1 cellular context compared by ENCODE assay signal in genomic region chr6:67887747-67888545, GRCh38.
TF ChIP-seq lines count a peak whose summit lies in the region.

No MANE protein-coding gene starts in this region.

TF ChIP-seq in K562, 482 proteins besides CTCF, POLR2A, EP300 and RAD21 (continued from another document and continues in another):
- TF ChIP-seq RERE (CRISPR knock-in tag; IDR thresholded peaks at IDR 0.05; ENCODE audit: borderline replicate concordance) (no peak), ZBTB33 (CRISPR knock-in tag; IDR thresholded peaks at IDR 0.05) (no peak), AFF1 (IDR thresholded peaks at IDR 0.05; ENCODE audit: low read depth in 1 of 2, partially characterized antibody in 2 of 2) (peak; percentile 86 to 96), RBM14 (IDR thresholded peaks at IDR 0.05; ENCODE audit: borderline replicate concordance, insufficient read depth, low read depth, low read length) (no peak), EHMT2 (IDR thresholded peaks at IDR 0.05) (0 out of 2 replicates have a peak, but pooled peaks have one; percentile 11), LARP7 (IDR thresholded peaks at IDR 0.05) (peak; percentile 86), ZZZ3 (IDR thresholded peaks at IDR 0.05) (0 out of 2 replicates have a peak, but pooled peaks have one; percentile 54), MTA3 (IDR thresholded peaks at IDR 0.05; ENCODE audit: borderline replicate concordance) (no peak), L3MBTL2 (IDR thresholded peaks at IDR 0.05) (no peak), RFX7 (CRISPR knock-in tag; IDR thresholded peaks at IDR 0.05) (peak; percentile 6; the same call in 1 of the 2 replicates), THAP7 (CRISPR knock-in tag; IDR thresholded peaks at IDR 0.05) (peak; percentile 39; the same call in 1 of the 2 replicates), ZNF277 (CRISPR knock-in tag; IDR thresholded peaks at IDR 0.05; ENCODE audit: borderline replicate concordance) (no peak), EP400 (IDR thresholded peaks at IDR 0.05) (peak; percentile 21; the same call in 1 of the 2 replicates), TAF15 (IDR thresholded peaks at IDR 0.05; ENCODE audit: low read depth, low read length) (no peak), ZNF518B (CRISPR knock-in tag; IDR thresholded peaks at IDR 0.05) (peak; percentile 66), MGA (IDR thresholded peaks at IDR 0.05) (no peak), ZNF23 (CRISPR knock-in tag; IDR thresholded peaks at IDR 0.05) (no peak), PTRF (tag; IDR thresholded peaks at IDR 0.05) (no peak), FUS (optimal IDR thresholded peaks at IDR 0.05; ENCODE audit: low read depth, low read length) (no peak), POLR2AphosphoS5 (IDR thresholded peaks at IDR 0.05; ENCODE audit: control insufficient read depth, insufficient read depth, low read depth, low read length) (peak; percentile 40)
